In genomic region chr10:22593644-22594043, GRCh38 we compare ENCODE assay signal across 14 cellular contexts.
DNase-seq lines count a peak whose midpoint lies in the region; ATAC-seq and TF ChIP-seq lines count a peak whose summit lies in the region.
"Had no signal": no experiment of that assay in that cellular context is flagged by ENCODE, and none has a peak within 500 bp of the region (broad histone marks: within the 10 kb centered on the region; RNA-seq: fewer than 3 reads in every experiment).

No MANE protein-coding gene starts in this region.

- peaks cover 19% of the 10 kb centered on the region for H3K36me3 ChIP-seq in CD8-positive, alpha-beta T cell (ENCODE audit: insufficient read depth, low read length)

- no peak for DNase-seq in T-helper 1 cell
- DNase-seq in CD8-positive, alpha-beta T cell: no peak
- DNase-seq in T-helper 17 cell: no peak
- DNase-seq in natural killer cell: no peak
- DNase-seq in Right ventricle myocardium inferior (ENCODE audit: missing footprints): no peak
- DNase-seq in KG1 (lab: John Stamatoyannopoulos, UW): no peak
- no peak for DNase-seq in NCI-H82 treated with DMSO at 0.1 percent for 48 hours (lab: John Stamatoyannopoulos, UW; ENCODE audit: unreplicated experiment)
- DNase-seq: EL, HCEC 1CT, NCI-H1417 treated with DMSO at 0.1 percent for 48 hours, NCI-H2029 treated with DMSO at 0.1 percent for 48 hours, NCI-H524 had no signal

- H3K4me1 Mint-ChIP-seq in T-helper 1 cell treated with Interleukin-12 subunit alpha and Interleukin-12 subunit beta and Interleukin-4 antibody, amounts not matched to agents 30 μg/mL and 1 μg/mL, for 36 hours (ENCODE audit: low read depth): peaks cover 26% of the 10 kb centered on the region
- peaks cover 84% of the 10 kb centered on the region for H3K4me1 Mint-ChIP-seq in CD8-positive, alpha-beta T cell (ENCODE audit: low read depth)
- H3K4me1 Mint-ChIP-seq in T-helper 17 cell (peaks cover 43% of the 10 kb centered on the region), natural killer cell (peaks cover 66 to 76% of the 10 kb centered on the region in 2 donors)

- peaks cover 39% of the 10 kb centered on the region for H3K36me3 Mint-ChIP-seq in T-helper 1 cell treated with Interleukin-12 subunit alpha and Interleukin-12 subunit beta and Interleukin-4 antibody, amounts not matched to agents 30 μg/mL and 1 μg/mL, for 36 hours (ENCODE audit: low read depth)
- peaks cover 78% of the 10 kb centered on the region for H3K36me3 Mint-ChIP-seq in CD8-positive, alpha-beta T cell
- H3K36me3 Mint-ChIP-seq in T-helper 17 cell (ENCODE audit: low read depth) (peaks cover 5% of the 10 kb centered on the region), natural killer cell (peaks cover 15% of the 10 kb centered on the region)

- no peak overlapping the region for H3K4me3 ChIP-seq in CD8-positive, alpha-beta T cell (ENCODE audit: low read depth, low read length)

- CTCF ChIA-PET in CD8-positive, alpha-beta T cell (lab: Charles Lee): interaction anchor here (0.6 to 1.4 kb wide), 2 partner anchors 19 to 395 kb away, joined by 3 read pairs; no protein-coding TSS in a partner anchor

- no peaks in the 10 kb centered on the region for H3K9me3 Mint-ChIP-seq in T-helper 1 cell treated with Interleukin-12 subunit alpha and Interleukin-12 subunit beta and Interleukin-4 antibody, amounts not matched to agents 30 μg/mL and 1 μg/mL, for 36 hours
- no peaks in the 10 kb centered on the region for H3K9me3 Mint-ChIP-seq in CD8-positive, alpha-beta T cell
- no peaks in the 10 kb centered on the region for H3K9me3 Mint-ChIP-seq in natural killer cell

- intact Hi-C loops in CD8-positive, alpha-beta T cell (cut with DNase I, micrococcal nuclease): loop anchor here in 1 of 2 experiments (5.0 kb wide), 1 partner anchor 339 kb away; no protein-coding TSS in a partner anchor
- intact Hi-C loops in natural killer cell (cut with micrococcal nuclease): no loop called here
- intact Hi-C loops in Right ventricle myocardium inferior (cut with DNase I): no loop called here

- H3K27ac Mint-ChIP-seq in T-helper 1 cell treated with Interleukin-12 subunit alpha and Interleukin-12 subunit beta and Interleukin-4 antibody, amounts not matched to agents 30 μg/mL and 1 μg/mL, for 36 hours: peak overlapping the region; percentile 52
- peak overlapping the region; percentile 41 for H3K27ac Mint-ChIP-seq in CD8-positive, alpha-beta T cell
- H3K27ac Mint-ChIP-seq in T-helper 17 cell (peak overlapping the region; percentile 76), natural killer cell (peak overlapping the region; percentile 99)

- no peaks in the 10 kb centered on the region for H3K27me3 ChIP-seq in CD8-positive, alpha-beta T cell (ENCODE audit: insufficient read depth, low read length)

- TF ChIP-seq CTCF in CD8-positive, alpha-beta T cell (IDR thresholded peaks at IDR 0.05): no peak
- TF ChIP-seq CTCF in natural killer cell (IDR thresholded peaks at IDR 0.05): no peak

- H3K27me3 Mint-ChIP-seq in T-helper 1 cell treated with Interleukin-12 subunit alpha and Interleukin-12 subunit beta and Interleukin-4 antibody, amounts not matched to agents 30 μg/mL and 1 μg/mL, for 36 hours (ENCODE audit: low read depth): no peaks in the 10 kb centered on the region
- H3K27me3 Mint-ChIP-seq in CD8-positive, alpha-beta T cell (ENCODE audit: low read depth): no peaks in the 10 kb centered on the region
- H3K27me3 Mint-ChIP-seq in T-helper 17 cell (no peaks in the 10 kb centered on the region), natural killer cell (ENCODE audit: low read depth in 2 of 2) (no peaks in the 10 kb centered on the region)

- H3K27ac ChIP-seq in CD8-positive, alpha-beta T cell (ENCODE audit: low read depth, low read length): no peak overlapping the region

- no peaks in the 10 kb centered on the region for H3K9me3 ChIP-seq in CD8-positive, alpha-beta T cell (ENCODE audit: low read length)
- H3K9me3 ChIP-seq in T-helper 17 cell (ENCODE audit: control insufficient read depth, low read length, poor library complexity, severe bottlenecking): no peaks in the 10 kb centered on the region

- no peak for ATAC-seq in CD8-positive, alpha-beta T cell
- ATAC-seq in T-helper 17 cell (no peak), natural killer cell (no peak), Right ventricle myocardium inferior (no peak)

- peaks cover 70% of the 10 kb centered on the region for H3K4me1 ChIP-seq in CD8-positive, alpha-beta T cell (ENCODE audit: insufficient read depth, low read length)

- POLR2A ChIA-PET in CD8-positive, alpha-beta T cell (lab: Charles Lee): interaction anchor here (1.0 kb wide), 1 partner anchor 12 kb away, joined by 3 read pairs; no protein-coding TSS in a partner anchor

- no peak overlapping the region for H3K4me3 Mint-ChIP-seq in T-helper 1 cell treated with Interleukin-12 subunit alpha and Interleukin-12 subunit beta and Interleukin-4 antibody, amounts not matched to agents 30 μg/mL and 1 μg/mL, for 36 hours
- H3K4me3 Mint-ChIP-seq in CD8-positive, alpha-beta T cell: no peak overlapping the region
- H3K4me3 Mint-ChIP-seq in T-helper 17 cell (peak overlapping the region; percentile 15), natural killer cell (no peak overlapping the region)
- H3K4me3 Mint-ChIP-seq: CD14-positive monocyte had no signal

Comparison
In these comparisons a context has a peak if more than half of its experiments do, and no peak if none do; other contexts are left out.
1. H3K27ac Mint-ChIP-seq: peak in every context shown above with its lines; median percentile 99 in natural killer cell; 76 in T-helper 17 cell; 52 in T-helper 1 cell treated with Interleukin-12 subunit alpha and Interleukin-12 subunit beta and Interleukin-4 antibody, amounts not matched to agents 30 μg/mL and 1 μg/mL, for 36 hours; 41 in CD8-positive, alpha-beta T cell.